8 cellular contexts compared by ENCODE assay signal in the genomic region with DNA sequence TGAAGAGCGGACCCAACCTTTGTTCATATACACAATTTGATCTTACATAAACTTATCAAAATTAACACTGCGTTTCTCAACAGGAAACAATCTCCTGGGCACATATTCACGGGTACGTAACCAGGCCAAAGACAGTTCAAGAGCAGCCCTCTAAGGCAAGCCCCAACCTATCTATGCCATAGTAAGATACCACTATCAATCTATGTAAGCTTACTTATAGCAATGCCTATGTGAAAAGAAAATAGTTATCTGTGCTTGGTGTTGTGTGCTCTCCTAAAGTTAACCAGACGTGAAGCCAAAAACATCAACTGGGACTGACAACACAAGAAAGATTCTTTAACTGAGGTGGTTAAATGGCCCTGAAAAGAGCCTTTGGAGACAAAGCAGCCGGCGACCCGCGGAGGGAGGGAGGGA. TPM values are rescaled to one million over a fixed set of nuclear protein-coding genes. Genes with fewer than 3 reads are reported as not detected.
DNase-seq lines count a peak whose midpoint lies in the region; ATAC-seq and TF ChIP-seq lines count a peak whose summit lies in the region.

No MANE protein-coding gene starts in this region.

- DNase-seq in HCT116 (ENCODE audit: low read depth, low spot score) (no peak), SK-MEL-5 (ENCODE audit: low read depth, low spot score) (peak; percentile 8), erythroblast (lab: John Stamatoyannopoulos, UW) (peak in 1 of 2 experiments; percentile 76), D341Med (ENCODE audit: low spot score) (no peak), iPS-NIHi11 (ENCODE audit: low spot score) (no peak)

- no peaks in the 10 kb centered on the region for H3K36me3 ChIP-seq in HCT116 (ENCODE audit: control insufficient read depth in 1 of 2, insufficient read depth in 2 of 2, low read length in 2 of 2)
- no peaks in the 10 kb centered on the region for H3K36me3 ChIP-seq in parathyroid adenoma (ENCODE audit: control insufficient read depth, insufficient read depth, low read length)

- peaks cover 50% of the 10 kb centered on the region for H3K79me2 ChIP-seq in HCT116 (ENCODE audit: insufficient read depth, low read length)
- peaks cover 4% of the 10 kb centered on the region for H3K79me2 ChIP-seq in parathyroid adenoma

- H3K27ac ChIP-seq in HCT116 (ENCODE audit: low read depth, low read length) (peak overlapping the region; percentile 86), parathyroid adenoma (no peak overlapping the region)

- peak overlapping the region; percentile 81 for H3K9ac ChIP-seq in HCT116 (ENCODE audit: low read length)
- no peak overlapping the region for H3K9ac ChIP-seq in parathyroid adenoma

- TF ChIP-seq CTCF in HCT116 (IDR thresholded peaks at IDR 0.05 in 2 of 3, conservative IDR thresholded peaks at IDR 0.05 in 1 of 3; ENCODE audit: borderline replicate concordance in 1 of 3, insufficient read depth in 1 of 3, low read depth in 2 of 3, low read length in 2 of 3) = no peak
- no peak for TF ChIP-seq CTCF in parathyroid adenoma (IDR thresholded peaks at IDR 0.05)

- ATAC-seq in HCT116 (no peak), GM18519 (IDR thresholded peaks at IDR 0.05; ENCODE audit: low FRiP score, unreplicated experiment) (no peak), GM18909 (IDR thresholded peaks at IDR 0.05; ENCODE audit: poor library complexity, unreplicated experiment) (no peak)

- in situ Hi-C loops in SK-MEL-5 (cut with HindIII; ENCODE audit: low pct_unique_long_range_greater_than_20kb, low sequenced_read_pairs) = no loop called here

- H3K9me3 ChIP-seq in HCT116 (ENCODE audit: control insufficient read depth in 1 of 2, insufficient read depth in 1 of 2, low read depth in 1 of 2, low read length in 2 of 2) (no peaks in the 10 kb centered on the region), parathyroid adenoma (ENCODE audit: control insufficient read depth, low read length) (no peaks in the 10 kb centered on the region)

- POLR2A ChIA-PET in HCT116 (lab: Charles Lee) = interaction anchor here (2.9 kb wide), 1 partner anchor 37 kb away, joined by 37 read pairs; a partner anchor contains a TSS

- BruUV-seq in HCT116 (replicated peaks; lab: Mats Ljungman, UMichigan) = no TSS peak

- no peaks in the 10 kb centered on the region for H4K20me1 ChIP-seq in HCT116 (ENCODE audit: insufficient read depth)

- H3K4me3 ChIP-seq in HCT116 (replicated peaks in 1 of 2; ENCODE audit: low read depth in 1 of 2, low read length in 2 of 2) (peak overlapping the region; percentile 65), parathyroid adenoma (ENCODE audit: low read depth, low read length) (peak overlapping the region; percentile 45)

- TF ChIP-seq POLR2A in HCT116 (IDR thresholded peaks at IDR 0.05; ENCODE audit: borderline replicate concordance, extremely low read depth, insufficient read depth, insufficient read length) (peak; percentile 36), erythroblast (IDR thresholded peaks at IDR 0.05; ENCODE audit: low read length) (peak; percentile 68)

- H3K4me2 ChIP-seq in HCT116 (ENCODE audit: low read length) = peak overlapping the region; percentile 79
- H3K4me2 ChIP-seq in parathyroid adenoma (ENCODE audit: low read length) = peak overlapping the region; percentile 63

- H3K27me3 ChIP-seq in HCT116 (ENCODE audit: insufficient read depth, low read length) (no peaks in the 10 kb centered on the region), parathyroid adenoma (ENCODE audit: control insufficient read depth, insufficient read depth, low read length) (no peaks in the 10 kb centered on the region)

- CTCF ChIA-PET in HCT116 (lab: Charles Lee) = interaction anchor here (1.2 kb wide), 1 partner anchor 201 kb away, joined by 3 read pairs; no protein-coding TSS in a partner anchor

- H2AFZ ChIP-seq in HCT116 (ENCODE audit: low read depth, low read length, poor library complexity, severe bottlenecking) (no peak overlapping the region), parathyroid adenoma (no peak overlapping the region)

- RAD21 ChIA-PET in HCT116 (lab: Charles Lee; ENCODE audit: low non-redundant PET in 1 of 2, low total read pairs in 2 of 2, uncharacterized antibody in 2 of 2, unreplicated experiment in 2 of 2) = no interaction called here

- H3K4me1 ChIP-seq in HCT116 (ENCODE audit: control insufficient read depth in 1 of 2, insufficient read depth in 2 of 2, low read length in 2 of 2) (peaks cover 30 to 41% of the 10 kb centered on the region in 2 experiments), parathyroid adenoma (peaks cover 5% of the 10 kb centered on the region)

- TF ChIP-seq RAD21 in HCT116 (IDR thresholded peaks at IDR 0.05; ENCODE audit: low read depth) = no peak

- H3K9me2 ChIP-seq in HCT116 (ENCODE audit: insufficient read depth) = no peaks in the 10 kb centered on the region

- intact Hi-C loops in HCT116 (cut with micrococcal nuclease) = no loop called here

TF ChIP-seq in HCT116, 20 proteins besides CTCF, POLR2A, EP300 and RAD21:
- TF ChIP-seq MAX (IDR thresholded peaks at IDR 0.05) (no peak), ELF1 (IDR thresholded peaks at IDR 0.05; ENCODE audit: borderline replicate concordance, low read depth) (no peak), POLR2AphosphoS5 (IDR thresholded peaks at IDR 0.05; ENCODE audit: low read depth, low read length) (no peak), EGR1 (IDR thresholded peaks at IDR 0.05; ENCODE audit: low read depth) (no peak), CEBPB (IDR thresholded peaks at IDR 0.05; ENCODE audit: low read depth) (no peak)

RNA-seq across cellular contexts. Expression of gene BOLA1, which starts 49.4 kb away (rescaled TPM):
- total RNA-seq in HCT116 (2021; ENCODE audit: unreplicated experiment) = 20.4 TPM
- 21.2 and 22.9 TPM in 2 replicates for polyA plus RNA-seq in HCT116 (2012)
- 18.5 and 21.1 TPM in 2 replicates for total RNA-seq in SK-MEL-5 (2014; rRNA removed; shearing (Covaris generic))
- polyA plus RNA-seq in SK-MEL-5 (2015; cell fraction: cytosol; rRNA removed) = 15.3 and 25.0 TPM in 2 replicates
- polyA plus RNA-seq in SK-MEL-5 (2015; cell fraction: nucleus; rRNA removed) = 35.6 and 37.1 TPM in 2 replicates
